ENCODE assay signal across 37 cellular contexts in genomic region chrX:149803458-149804062, GRCh38. TPM values are rescaled to one million over a fixed set of nuclear protein-coding genes. Genes with fewer than 3 reads are reported as not detected.
"Had no signal": no experiment of that assay in that cellular context is flagged by ENCODE, and none has a peak within 500 bp of the region (broad histone marks: within the 10 kb centered on the region; RNA-seq: fewer than 3 reads in every experiment).

No MANE protein-coding gene starts in this region.

- H3K27me3 ChIP-seq: adrenal gland, body of pancreas, esophagus squamous epithelium, gastroesophageal sphincter had no signal

- H3K27ac Mint-ChIP-seq: activated CD4-positive, alpha-beta T cell treated with anti-CD3 and anti-CD28 coated beads for 36 hours; activated CD8-positive, alpha-beta T cell treated with anti-CD3 and anti-CD28 coated beads for 36 hours; activated naive CD4-positive, alpha-beta T cell treated with anti-CD3 and anti-CD28 coated beads for 36 hours; activated naive CD4-positive, alpha-beta T cell treated with anti-CD3 and anti-CD28 coated beads, Interleukin-2, amount 50 U/mL, for 24 hours; activated naive CD8-positive, alpha-beta T cell treated with anti-CD3 and anti-CD28 coated beads for 36 hours; activated naive CD8-positive, alpha-beta T cell treated with anti-CD3 and anti-CD28 coated beads, Interleukin-2, amount 50 U/mL, for 24 hours; activated T-helper 17 cell treated with anti-CD3 and anti-CD28 coated beads, Interleukin-2, amount 50 U/mL, for 72 hours; effector memory CD8-positive, alpha-beta T cell had no signal

- H3K27ac ChIP-seq: adrenal gland, body of pancreas, epithelial cell of prostate, esophagus squamous epithelium, gastroesophageal sphincter, heart right ventricle had no signal

- H3K36me3 ChIP-seq: adrenal gland, esophagus squamous epithelium, gastroesophageal sphincter, heart right ventricle had no signal

- H3K36me3 Mint-ChIP-seq: activated naive CD4-positive, alpha-beta T cell treated with anti-CD3 and anti-CD28 coated beads, Interleukin-2, amount 50 U/mL, for 24 hours; activated naive CD8-positive, alpha-beta T cell treated with anti-CD3 and anti-CD28 coated beads for 36 hours had no signal

- H3K9me3 ChIP-seq: adrenal gland, body of pancreas, esophagus squamous epithelium, gastroesophageal sphincter, heart right ventricle had no signal

- H3K4me3 ChIP-seq: adrenal gland, body of pancreas, esophagus squamous epithelium, gastroesophageal sphincter, heart right ventricle had no signal

- H3K27me3 Mint-ChIP-seq: activated CD4-positive, alpha-beta T cell treated with anti-CD3 and anti-CD28 coated beads for 36 hours; activated CD8-positive, alpha-beta T cell treated with anti-CD3 and anti-CD28 coated beads for 36 hours; activated naive CD4-positive, alpha-beta T cell treated with anti-CD3 and anti-CD28 coated beads, Interleukin-2, amount 50 U/mL, for 24 hours; activated naive CD8-positive, alpha-beta T cell treated with anti-CD3 and anti-CD28 coated beads for 36 hours; activated naive CD8-positive, alpha-beta T cell treated with anti-CD3 and anti-CD28 coated beads, Interleukin-2, amount 50 U/mL, for 24 hours; activated T-helper 17 cell treated with anti-CD3 and anti-CD28 coated beads, Interleukin-2, amount 50 U/mL, for 72 hours; effector memory CD8-positive, alpha-beta T cell had no signal

- ATAC-seq: activated CD4-positive, alpha-beta T cell treated with anti-CD3 and anti-CD28 coated beads for 36 hours; activated CD8-positive, alpha-beta T cell treated with anti-CD3 and anti-CD28 coated beads for 36 hours; activated naive CD8-positive, alpha-beta T cell treated with anti-CD3 and anti-CD28 coated beads, Interleukin-2, amount 50 U/mL, for 24 hours; activated T-cell treated with anti-CD3 and anti-CD28 coated beads, Interleukin-2, amount 50 U/mL, for 4 hours; activated T-helper 17 cell treated with anti-CD3 and anti-CD28 coated beads, Interleukin-2, amount 50 U/mL, for 72 hours; body of pancreas; effector memory CD8-positive, alpha-beta T cell; gastroesophageal sphincter; heart right ventricle had no signal

- FAIRE-seq: colon, endometrium had no signal

- H3K9me3 Mint-ChIP-seq: activated CD8-positive, alpha-beta T cell treated with anti-CD3 and anti-CD28 coated beads for 36 hours; activated naive CD4-positive, alpha-beta T cell treated with anti-CD3 and anti-CD28 coated beads for 36 hours; activated naive CD4-positive, alpha-beta T cell treated with anti-CD3 and anti-CD28 coated beads, Interleukin-2, amount 50 U/mL, for 24 hours; activated naive CD8-positive, alpha-beta T cell treated with anti-CD3 and anti-CD28 coated beads for 36 hours; activated naive CD8-positive, alpha-beta T cell treated with anti-CD3 and anti-CD28 coated beads, Interleukin-2, amount 50 U/mL, for 24 hours; activated T-cell treated with anti-CD3 and anti-CD28 coated beads, Interleukin-2, amount 50 U/mL, for 4 hours; activated T-helper 17 cell treated with anti-CD3 and anti-CD28 coated beads, Interleukin-2, amount 50 U/mL, for 72 hours; effector memory CD8-positive, alpha-beta T cell had no signal

- H3K4me1 ChIP-seq: adrenal gland, body of pancreas, esophagus squamous epithelium, gastroesophageal sphincter, heart right ventricle had no signal

- DNase-seq: activated CD4-positive, alpha-beta T cell treated with anti-CD3 and anti-CD28 coated beads for 36 hours; activated CD4-positive, alpha-beta T cell treated with anti-CD3 and anti-CD28 coated beads, Interleukin-2, amount 50 U/mL, for 1 hour; activated CD4-positive, alpha-beta T cell treated with anti-CD3 and anti-CD28 coated beads, Interleukin-2, amount 50 U/mL, for 48 hours; activated CD4-positive, CD25-positive, alpha-beta regulatory T cell; activated CD4-positive, CD25-positive, alpha-beta regulatory T cell treated with anti-CD3 and anti-CD28 coated beads, Interleukin-2, amount 50 U/mL, for 72 hours; activated CD8-positive, alpha-beta memory T cell treated with anti-CD3 and anti-CD28 coated beads for 24 hours; activated CD8-positive, alpha-beta T cell treated with anti-CD3 and anti-CD28 coated beads for 36 hours; activated effector memory CD4-positive, alpha-beta T cell treated with anti-CD3 and anti-CD28 coated beads, Interleukin-2, amount 50 U/mL, for 16 hours; activated naive CD4-positive, alpha-beta T cell treated with anti-CD3 and anti-CD28 coated beads for 36 hours; activated naive CD8-positive, alpha-beta T cell treated with anti-CD3 and anti-CD28 coated beads for 36 hours; activated naive CD8-positive, alpha-beta T cell treated with anti-CD3 and anti-CD28 coated beads, Interleukin-2, amount 50 U/mL, for 24 hours; activated T-cell treated with anti-CD3 and anti-CD28 coated beads, Interleukin-2, amount 50 U/mL, for 4 hours; adrenal gland; amygdala; aorta; body of pancreas; cortex of kidney; dermis blood vessel endothelial cell; effector CD4-positive, alpha-beta T cell; effector memory CD8-positive, alpha-beta T cell; esophagus squamous epithelium; foreskin melanocyte; heart right ventricle; T-helper 2 cell had no signal

- H3K4me3 Mint-ChIP-seq: activated CD4-positive, alpha-beta T cell treated with anti-CD3 and anti-CD28 coated beads for 36 hours; activated CD8-positive, alpha-beta T cell treated with anti-CD3 and anti-CD28 coated beads for 36 hours; activated naive CD4-positive, alpha-beta T cell treated with anti-CD3 and anti-CD28 coated beads for 36 hours; activated naive CD4-positive, alpha-beta T cell treated with anti-CD3 and anti-CD28 coated beads, Interleukin-2, amount 50 U/mL, for 24 hours; activated naive CD8-positive, alpha-beta T cell treated with anti-CD3 and anti-CD28 coated beads for 36 hours; activated naive CD8-positive, alpha-beta T cell treated with anti-CD3 and anti-CD28 coated beads, Interleukin-2, amount 50 U/mL, for 24 hours; activated T-cell treated with anti-CD3 and anti-CD28 coated beads, Interleukin-2, amount 50 U/mL, for 4 hours; activated T-helper 17 cell treated with anti-CD3 and anti-CD28 coated beads, Interleukin-2, amount 50 U/mL, for 72 hours; effector memory CD8-positive, alpha-beta T cell had no signal

RNA-seq across cellular contexts. Expression of gene MAGEA9, which starts 21.8 kb away (rescaled TPM):
- total RNA-seq: activated CD4-positive, alpha-beta T cell treated with anti-CD3 and anti-CD28 coated beads for 36 hours; activated CD8-positive, alpha-beta T cell treated with anti-CD3 and anti-CD28 coated beads for 36 hours; activated naive CD4-positive, alpha-beta T cell treated with anti-CD3 and anti-CD28 coated beads for 36 hours; activated naive CD8-positive, alpha-beta T cell treated with anti-CD3 and anti-CD28 coated beads for 36 hours; activated T-cell treated with anti-CD3 and anti-CD28 coated beads, Interleukin-2, amount 50 U/mL, for 4 hours; activated T-helper 17 cell treated with anti-CD3 and anti-CD28 coated beads, Interleukin-2, amount 50 U/mL, for 72 hours; adrenal gland; aorta; body of pancreas; chondrocyte; dermis blood vessel endothelial cell; endothelial cell of umbilical vein; esophagus squamous epithelium; fibroblast of lung; fibroblast of villous mesenchyme; gastroesophageal sphincter; glomerular endothelial cell; heart right ventricle; T-helper 1 cell treated with Interleukin-12 subunit alpha and Interleukin-12 subunit beta and Interleukin-4 antibody, amounts not matched to agents 30 ng/mL and 1 ng/mL, for 36 hours had no signal
- polyA plus RNA-seq: adrenal gland, aorta, endothelial cell of umbilical vein, esophagus, fibroblast of lung, heart right ventricle had no signal
